In the genomic region with DNA sequence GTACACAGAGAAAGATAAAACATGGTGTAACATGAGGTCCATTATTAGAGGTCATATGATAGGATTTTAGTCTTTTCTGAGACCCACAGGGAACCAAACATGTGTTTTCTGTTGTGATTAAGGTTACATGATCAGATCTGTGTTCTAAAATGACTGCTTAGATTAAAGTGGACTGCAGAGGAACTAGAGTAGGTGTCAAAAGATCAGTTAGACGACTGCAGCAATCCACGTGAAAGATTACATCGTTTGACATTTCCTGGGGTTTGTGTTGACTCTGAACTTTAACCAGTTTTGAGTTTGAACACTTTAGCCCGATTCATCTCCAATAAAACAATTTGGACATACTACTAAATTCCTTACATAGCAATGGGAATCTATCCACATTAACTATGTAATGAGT, we compare ENCODE assay signal across 22 cellular contexts. TPM values are rescaled to one million over a fixed set of nuclear protein-coding genes. Genes with fewer than 3 reads are reported as not detected.
DNase-seq lines count a peak whose midpoint lies in the region; ATAC-seq, FAIRE-seq and TF ChIP-seq lines count a peak whose summit lies in the region.
"Had no signal": no experiment of that assay in that cellular context is flagged by ENCODE, and none has a peak within 500 bp of the region (broad histone marks: within the 10 kb centered on the region; RNA-seq: fewer than 3 reads in every experiment).

No MANE protein-coding gene starts in this region.

- H3K79me2 ChIP-seq in K562 (ENCODE audit: control insufficient read depth, insufficient read depth, low read length), result peaks cover 81% of the 10 kb centered on the region

- WGBS in K562 (ENCODE audit: insufficient coverage, low coverage, missing lambda C conversion rate), result 47% methylated on average over 4 of the region's 4 CpGs

- H4K20me1 ChIP-seq in K562 (replicated peaks; ENCODE audit: control insufficient read depth, insufficient read depth, low read length), result no peaks in the 10 kb centered on the region

- H3K4me1 ChIP-seq in Caco-2 (peaks cover 6% of the 10 kb centered on the region), K562 (replicated peaks in 1 of 2; ENCODE audit: control insufficient read depth in 2 of 2, insufficient read depth in 2 of 2, low read length in 2 of 2) (no peaks in the 10 kb centered on the region; a peak in 1 of 5 replicates)

- TF ChIP-seq EP300 in K562 (IDR thresholded peaks at IDR 0.05; ENCODE audit: low read length), result no peak

- H3K9ac ChIP-seq in K562 (ENCODE audit: insufficient read depth in 1 of 2, low read depth in 2 of 2, low read length in 2 of 2), result no peak overlapping the region

- H3K4me3 ChIP-seq in Caco-2 (ENCODE audit: low read depth, low read length) (no peak overlapping the region), K562 (no peak overlapping the region)
- H3K4me3 ChIP-seq: GM12878, Peyer's patch had no signal

- DNase-seq in activated CD8-positive, alpha-beta T cell treated with anti-CD3 and anti-CD28 coated beads for 36 hours, result peak; percentile 34
- no peak for DNase-seq in activated CD8-positive, alpha-beta T cell treated with anti-CD3 and anti-CD28 coated beads, Interleukin-2, amount 10 ng/mL, durations not matched to agents 7 days and 5 days
- DNase-seq in Caco-2 (no peak), OCI-M1 (lab: John Stamatoyannopoulos, UW) (peak; percentile 26), K562 (ENCODE audit: extremely low read depth in 1 of 4, low spot score in 3 of 4) (no peak), cerebellar cortex (ENCODE audit: low spot score) (no peak)
- DNase-seq: CD4-positive, alpha-beta memory T cell; DMS79 treated with DMSO at 0.1 percent for 48 hours; GDM1; GOT3; KG1; NCI-H1092; NCI-H1694; NCI-H2227 treated with DMSO at 0.1 percent for 48 hours; NCI-H524 treated with DMSO at 0.1 percent for 48 hours; Peyer's patch had no signal

- no peaks in the 10 kb centered on the region for H3K36me3 ChIP-seq in Caco-2 (ENCODE audit: control insufficient read depth, insufficient read depth, low read length)
- H3K36me3 ChIP-seq in K562 (ENCODE audit: control insufficient read depth, insufficient read depth, low read length), result peaks cover 40% of the 10 kb centered on the region
- H3K36me3 ChIP-seq: Peyer's patch had no signal

- peak; percentile 64 for ATAC-seq in activated CD8-positive, alpha-beta T cell treated with anti-CD3 and anti-CD28 coated beads for 36 hours
- ATAC-seq in activated CD8-positive, alpha-beta T cell treated with anti-CD3 and anti-CD28 coated beads, Interleukin-2, amount 10 ng/mL, durations not matched to agents 7 days and 5 days, result no peak
- ATAC-seq in K562, result no peak
- no peak for ATAC-seq in GM21447 (IDR thresholded peaks at IDR 0.05; ENCODE audit: unreplicated experiment)
- ATAC-seq in HG02970 (IDR thresholded peaks at IDR 0.05; ENCODE audit: low FRiP score, unreplicated experiment), result no peak
- ATAC-seq: GM12878, Right ventricle myocardium inferior had no signal

- H3K36me3 Mint-ChIP-seq in activated CD8-positive, alpha-beta T cell treated with anti-CD3 and anti-CD28 coated beads for 36 hours (ENCODE audit: low read depth), result peaks cover 53% of the 10 kb centered on the region
- peaks cover 16% of the 10 kb centered on the region for H3K36me3 Mint-ChIP-seq in activated CD8-positive, alpha-beta T cell treated with anti-CD3 and anti-CD28 coated beads, Interleukin-2, amount 10 ng/mL, durations not matched to agents 7 days and 5 days (ENCODE audit: low read depth)
- H3K36me3 Mint-ChIP-seq in Caco-2 (ENCODE audit: insufficient read depth, unreplicated experiment), result peaks cover 29% of the 10 kb centered on the region

- no peaks in the 10 kb centered on the region for H3K27me3 Mint-ChIP-seq in activated CD8-positive, alpha-beta T cell treated with anti-CD3 and anti-CD28 coated beads for 36 hours
- H3K27me3 Mint-ChIP-seq in activated CD8-positive, alpha-beta T cell treated with anti-CD3 and anti-CD28 coated beads, Interleukin-2, amount 10 ng/mL, durations not matched to agents 7 days and 5 days (ENCODE audit: low read depth), result no peaks in the 10 kb centered on the region
- no peaks in the 10 kb centered on the region for H3K27me3 Mint-ChIP-seq in Caco-2 (ENCODE audit: insufficient read depth, unreplicated experiment)
- H3K27me3 Mint-ChIP-seq: CD4-positive, alpha-beta memory T cell had no signal

- intact Hi-C loops in activated CD8-positive, alpha-beta T cell treated with anti-CD3 and anti-CD28 coated beads for 36 hours (cut with micrococcal nuclease), result no loop called here
- intact Hi-C loops in Caco-2 (cut with micrococcal nuclease; ENCODE audit: unreplicated experiment) (no loop called here), K562 (cut with micrococcal nuclease) (no loop called here)

- BruUV-seq in Caco-2 (replicated peaks; lab: Mats Ljungman, UMichigan) (no TSS peak), K562 (replicated peaks; lab: Mats Ljungman, UMichigan) (no TSS peak)

- in situ Hi-C loops in K562 (cut with MboI), result no loop called here

- peaks cover 45% of the 10 kb centered on the region for H3K4me1 Mint-ChIP-seq in activated CD8-positive, alpha-beta T cell treated with anti-CD3 and anti-CD28 coated beads for 36 hours (ENCODE audit: low read depth)
- H3K4me1 Mint-ChIP-seq in activated CD8-positive, alpha-beta T cell treated with anti-CD3 and anti-CD28 coated beads, Interleukin-2, amount 10 ng/mL, durations not matched to agents 7 days and 5 days (ENCODE audit: low read depth), result peaks cover 39% of the 10 kb centered on the region
- H3K4me1 Mint-ChIP-seq in Caco-2 (ENCODE audit: low read depth, unreplicated experiment), result no peaks in the 10 kb centered on the region

- TF ChIP-seq POLR2A in K562 (conservative IDR thresholded peaks at IDR 0.05), result no peak

- TF ChIP-seq CTCF in activated CD8-positive, alpha-beta T cell treated with anti-CD3 and anti-CD28 coated beads for 36 hours (IDR thresholded peaks at IDR 0.05), result no peak
- TF ChIP-seq CTCF in Caco-2 (IDR thresholded peaks at IDR 0.05; ENCODE audit: insufficient read depth in 1 of 2, low read depth in 1 of 2, low read length in 1 of 2, severe bottlenecking in 1 of 2, unreplicated experiment in 1 of 2) (no peak), K562 (IDR thresholded peaks at IDR 0.05 in 2 of 3, conservative IDR thresholded peaks at IDR 0.05 in 1 of 3; ENCODE audit: insufficient read depth in 2 of 3, low read depth in 1 of 3, low read length in 3 of 3) (no peak)

- TF ChIP-seq RAD21 in K562 (CRISPR knock-in tag; conservative IDR thresholded peaks at IDR 0.05 in 1 of 2, IDR thresholded peaks at IDR 0.05 in 1 of 2), result no peak

- no peak overlapping the region for H3K4me3 Mint-ChIP-seq in activated CD8-positive, alpha-beta T cell treated with anti-CD3 and anti-CD28 coated beads for 36 hours
- H3K4me3 Mint-ChIP-seq in activated CD8-positive, alpha-beta T cell treated with anti-CD3 and anti-CD28 coated beads, Interleukin-2, amount 10 ng/mL, durations not matched to agents 7 days and 5 days, result no peak overlapping the region
- H3K4me3 Mint-ChIP-seq in Caco-2 (ENCODE audit: unreplicated experiment), result no peak overlapping the region
- H3K4me3 Mint-ChIP-seq: CD4-positive, alpha-beta memory T cell had no signal

- H3K4me2 ChIP-seq in K562 (ENCODE audit: insufficient read depth, low read length), result no peak overlapping the region

- no peaks in the 10 kb centered on the region for H3K9me3 ChIP-seq in Caco-2
- no peaks in the 10 kb centered on the region for H3K9me3 ChIP-seq in K562 (replicated peaks; ENCODE audit: control insufficient read depth, insufficient read depth, low read depth, low read length)
- H3K9me3 ChIP-seq: Peyer's patch had no signal

- POLR2A ChIA-PET in activated CD8-positive, alpha-beta T cell treated with anti-CD3 and anti-CD28 coated beads for 36 hours (lab: Charles Lee), result no interaction called here
- POLR2A ChIA-PET in activated CD8-positive, alpha-beta T cell treated with anti-CD3 and anti-CD28 coated beads, Interleukin-2, amount 10 ng/mL, durations not matched to agents 7 days and 5 days (lab: Charles Lee), result no interaction called here
- POLR2A ChIA-PET in Caco-2 (lab: Charles Lee), result no interaction called here
- POLR2A ChIA-PET in K562 (lab: Yijun Ruan, JAX), result no interaction called here

- H3K27ac ChIP-seq in K562 (ENCODE audit: extremely low read depth, low read depth, low read length), result no peak overlapping the region
- H3K27ac ChIP-seq: Peyer's patch had no signal

- H3K9me1 ChIP-seq in K562 (ENCODE audit: control insufficient read depth, insufficient read depth, low read length), result no peaks in the 10 kb centered on the region

- H3K27ac Mint-ChIP-seq in activated CD8-positive, alpha-beta T cell treated with anti-CD3 and anti-CD28 coated beads for 36 hours, result peak overlapping the region; percentile 76
- no peak overlapping the region for H3K27ac Mint-ChIP-seq in activated CD8-positive, alpha-beta T cell treated with anti-CD3 and anti-CD28 coated beads, Interleukin-2, amount 10 ng/mL, durations not matched to agents 7 days and 5 days
- peak overlapping the region; percentile 33 for H3K27ac Mint-ChIP-seq in Caco-2 (ENCODE audit: unreplicated experiment)

- no peak for FAIRE-seq in K562 (lab: Jason Lieb, UNC)
- FAIRE-seq: D721Med, GM12878 had no signal

- no peak overlapping the region for H2AFZ ChIP-seq in K562 (ENCODE audit: low read depth, low read length)

- CTCF ChIA-PET in activated CD8-positive, alpha-beta T cell treated with anti-CD3 and anti-CD28 coated beads for 36 hours (lab: Charles Lee), result no interaction called here
- CTCF ChIA-PET in activated CD8-positive, alpha-beta T cell treated with anti-CD3 and anti-CD28 coated beads, Interleukin-2, amount 10 ng/mL, durations not matched to agents 7 days and 5 days (lab: Charles Lee), result interaction anchor here (0.5 kb wide), 1 partner anchor 556 kb away, joined by 3 read pairs; no protein-coding TSS in a partner anchor
- CTCF ChIA-PET in Caco-2 (lab: Charles Lee) (no interaction called here), K562 (lab: Yijun Ruan, JAX; ENCODE audit: low intra/inter-chr PET ratio) (no interaction called here)

- H3K9me3 Mint-ChIP-seq in activated CD8-positive, alpha-beta T cell treated with anti-CD3 and anti-CD28 coated beads for 36 hours, result no peaks in the 10 kb centered on the region
- H3K9me3 Mint-ChIP-seq in activated CD8-positive, alpha-beta T cell treated with anti-CD3 and anti-CD28 coated beads, Interleukin-2, amount 10 ng/mL, durations not matched to agents 7 days and 5 days (ENCODE audit: insufficient read depth), result no peaks in the 10 kb centered on the region
- H3K9me3 Mint-ChIP-seq in Caco-2 (ENCODE audit: unreplicated experiment), result no peaks in the 10 kb centered on the region
- H3K9me3 Mint-ChIP-seq: CD4-positive, alpha-beta memory T cell had no signal

- H3K27me3 ChIP-seq in Caco-2 (replicated peaks; ENCODE audit: control insufficient read depth, insufficient read depth, low read length), result no peaks in the 10 kb centered on the region
- H3K27me3 ChIP-seq in K562 (ENCODE audit: control insufficient read depth in 2 of 2, insufficient read depth in 2 of 2, low read length in 2 of 2), result no peaks in the 10 kb centered on the region
- H3K27me3 ChIP-seq: Peyer's patch had no signal

RNA-seq across cellular contexts. Expression of gene MIX23, which starts 5.1 kb away (rescaled TPM):
- total RNA-seq in activated CD8-positive, alpha-beta T cell treated with anti-CD3 and anti-CD28 coated beads for 36 hours, result 100 to 1,000 TPM; 154 to 168 TPM
- 10 to 100 TPM; 40.0 to 47.3 TPM for total RNA-seq in activated CD8-positive, alpha-beta T cell treated with anti-CD3 and anti-CD28 coated beads, Interleukin-2, amount 10 ng/mL, durations not matched to agents 7 days and 5 days
- total RNA-seq in Caco-2 (2022) (85.2 and 86.2 TPM in 2 replicates), K562 (2014; rRNA removed) (69.2 and 103 TPM in 2 replicates), K562 (2014; rRNA removed; fragmentation: Illumina TruSeq; extraction: Trizol) (106 and 124 TPM in 2 replicates), K562 (2015; rRNA removed; fragmentation: Illumina TruSeq; extraction: Trizol) (122 and 143 TPM in 2 replicates), K562 (2021) (46.6 and 81.3 TPM in 2 replicates)
- total RNA-seq in K562 (2011; cell fraction: chromatin; rRNA removed; ENCODE audit: low replicate concordance), result 6.5 and 22.5 TPM in 2 replicates
- 5.7 and 6.6 TPM in 2 replicates for total RNA-seq in K562 (2011; cell fraction: nucleolus; rRNA removed)
- total RNA-seq in K562 (2011; cell fraction: nucleoplasm; rRNA removed), result 10.3 and 18.9 TPM in 2 replicates
- polyA plus RNA-seq in K562 (2011; rRNA removed) (27.8 and 45.5 TPM in 2 replicates), K562 (2014; fragmentation: Illumina TruSeq; extraction: Trizol) (162 and 185 TPM in 2 replicates), K562 (2014; fragmentation: Nextera tagmentation; extraction: Ambion mirVana) (100 to 1,000 TPM; 102 to 125 TPM), K562 (2014; rRNA removed) (130 and 134 TPM in 2 replicates)
- 8.6 and 14.8 TPM in 2 replicates for polyA plus RNA-seq in K562 (2011; cell fraction: cytosol; rRNA removed)
- polyA plus RNA-seq in K562 (2011; cell fraction: nucleus; rRNA removed), result 8.6 and 14.6 TPM in 2 replicates
- 34.6 and 87.0 TPM in 2 replicates for polyA plus RNA-seq in K562 (2012)
- polyA minus RNA-seq in K562 (2011; rRNA and poly(A)+ RNA removed), result 27.8 and 28.4 TPM in 2 replicates
- polyA minus RNA-seq in K562 (2011; cell fraction: cytosol; rRNA and poly(A)+ RNA removed), result 7.2 and 9.4 TPM in 2 replicates
- 4.6 and 9.2 TPM in 2 replicates for polyA minus RNA-seq in K562 (2011; cell fraction: nucleus; rRNA and poly(A)+ RNA removed)

RNA-seq across cellular contexts. Expression of gene FAM162A, which starts 6.0 kb away (rescaled TPM):
- 100 to 1,000 TPM; 202 to 204 TPM for total RNA-seq in activated CD8-positive, alpha-beta T cell treated with anti-CD3 and anti-CD28 coated beads for 36 hours
- total RNA-seq in activated CD8-positive, alpha-beta T cell treated with anti-CD3 and anti-CD28 coated beads, Interleukin-2, amount 10 ng/mL, durations not matched to agents 7 days and 5 days, result 10 to 100 TPM; 78.0 to 78.4 TPM
- 35.8 and 37.4 TPM in 2 replicates for total RNA-seq in Caco-2 (2022)
- 10.4 and 24.6 TPM in 2 replicates for total RNA-seq in K562 (2011; cell fraction: chromatin; rRNA removed; ENCODE audit: low replicate concordance)
- 8.3 and 12.4 TPM in 2 replicates for total RNA-seq in K562 (2011; cell fraction: nucleolus; rRNA removed)
- 16.4 and 29.3 TPM in 2 replicates for total RNA-seq in K562 (2011; cell fraction: nucleoplasm; rRNA removed)
- total RNA-seq in K562 (2014; rRNA removed), result 37.5 and 62.6 TPM in 2 replicates
- 103 TPM in 2 replicates for total RNA-seq in K562 (2014; rRNA removed; fragmentation: Illumina TruSeq; extraction: Trizol)
- total RNA-seq in K562 (2015; rRNA removed; fragmentation: Illumina TruSeq; extraction: Trizol), result 76.5 and 77.6 TPM in 2 replicates
- 64.9 and 77.7 TPM in 2 replicates for total RNA-seq in K562 (2021)
- 171 and 191 TPM in 2 replicates for polyA plus RNA-seq in K562 (2011; rRNA removed)
- polyA plus RNA-seq in K562 (2011; cell fraction: cytosol; rRNA removed), result 32.1 and 58.5 TPM in 2 replicates
- polyA plus RNA-seq in K562 (2011; cell fraction: nucleus; rRNA removed), result 49.2 and 82.2 TPM in 2 replicates
- 43.2 and 84.0 TPM in 2 replicates for polyA plus RNA-seq in K562 (2012)
- polyA plus RNA-seq in K562 (2014; fragmentation: Illumina TruSeq; extraction: Trizol), result 101 TPM in 2 replicates
- polyA plus RNA-seq in K562 (2014; fragmentation: Nextera tagmentation; extraction: Ambion mirVana), result 100 to 1,000 TPM; 208 to 211 TPM
- 89.4 and 106 TPM in 2 replicates for polyA plus RNA-seq in K562 (2014; rRNA removed)
- 85.8 and 91.9 TPM in 2 replicates for polyA minus RNA-seq in K562 (2011; rRNA and poly(A)+ RNA removed)
- polyA minus RNA-seq in K562 (2011; cell fraction: cytosol; rRNA and poly(A)+ RNA removed), result 17.7 and 22.1 TPM in 2 replicates
- 9.4 and 16.8 TPM in 2 replicates for polyA minus RNA-seq in K562 (2011; cell fraction: nucleus; rRNA and poly(A)+ RNA removed)

RNA-seq across cellular contexts. Expression of gene WDR5B, which starts 37.9 kb away (rescaled TPM):
- total RNA-seq in activated CD8-positive, alpha-beta T cell treated with anti-CD3 and anti-CD28 coated beads for 36 hours, result 1 to 10 TPM; 3.2 to 3.4 TPM
- total RNA-seq in activated CD8-positive, alpha-beta T cell treated with anti-CD3 and anti-CD28 coated beads, Interleukin-2, amount 10 ng/mL, durations not matched to agents 7 days and 5 days, result 1 to 10 TPM; 4.5 to 5.1 TPM
- total RNA-seq in Caco-2 (2022) (4.4 and 4.7 TPM in 2 replicates), K562 (2014; rRNA removed) (2.3 and 2.8 TPM in 2 replicates), K562 (2014; rRNA removed; fragmentation: Illumina TruSeq; extraction: Trizol) (4.4 and 4.6 TPM in 2 replicates), K562 (2015; rRNA removed; fragmentation: Illumina TruSeq; extraction: Trizol) (4.1 and 4.2 TPM in 2 replicates), K562 (2021) (3.0 and 3.1 TPM in 2 replicates)
- total RNA-seq in K562 (2011; cell fraction: chromatin; rRNA removed; ENCODE audit: low replicate concordance), result 6.0 and 16.2 TPM in 2 replicates
- total RNA-seq in K562 (2011; cell fraction: nucleolus; rRNA removed), result 7.0 and 9.1 TPM in 2 replicates
- total RNA-seq in K562 (2011; cell fraction: nucleoplasm; rRNA removed), result 10.6 and 10.9 TPM in 2 replicates
- polyA plus RNA-seq in K562 (2011; rRNA removed) (9.0 and 10.1 TPM in 2 replicates), K562 (2014; fragmentation: Illumina TruSeq; extraction: Trizol) (2.9 and 3.5 TPM in 2 replicates), K562 (2014; fragmentation: Nextera tagmentation; extraction: Ambion mirVana) (1 to 10 TPM; 3.9 to 4.4 TPM), K562 (2014; rRNA removed) (4.8 and 5.0 TPM in 2 replicates)
- 2.2 and 4.9 TPM in 2 replicates for polyA plus RNA-seq in K562 (2011; cell fraction: cytosol; rRNA removed)
- polyA plus RNA-seq in K562 (2011; cell fraction: nucleus; rRNA removed), result 4.5 and 6.7 TPM in 2 replicates
- 2.8 and 4.5 TPM in 2 replicates for polyA plus RNA-seq in K562 (2012)
- 7.1 and 8.6 TPM in 2 replicates for polyA minus RNA-seq in K562 (2011; rRNA and poly(A)+ RNA removed)
- 1.4 and 1.6 TPM in 2 replicates for polyA minus RNA-seq in K562 (2011; cell fraction: cytosol; rRNA and poly(A)+ RNA removed)
- polyA minus RNA-seq in K562 (2011; cell fraction: nucleus; rRNA and poly(A)+ RNA removed), result 5.1 and 13.6 TPM in 2 replicates

RNA-seq across cellular contexts. Expression of gene CSTA, which starts 52.9 kb away (rescaled TPM):
- total RNA-seq in activated CD8-positive, alpha-beta T cell treated with anti-CD3 and anti-CD28 coated beads for 36 hours, result not detected
- total RNA-seq in activated CD8-positive, alpha-beta T cell treated with anti-CD3 and anti-CD28 coated beads, Interleukin-2, amount 10 ng/mL, durations not matched to agents 7 days and 5 days, result not detected
- total RNA-seq in Caco-2 (2022) (1.0 and 1.1 TPM in 2 replicates), K562 (2014; rRNA removed) (0.68 and 0.73 TPM in 2 replicates), K562 (2014; rRNA removed; fragmentation: Illumina TruSeq; extraction: Trizol) (1.5 and 2.0 TPM in 2 replicates), K562 (2015; rRNA removed; fragmentation: Illumina TruSeq; extraction: Trizol) (3.1 and 3.7 TPM in 2 replicates), K562 (2021) (0.44 and 1.0 TPM in 2 replicates)
- not detected in 2 replicates for total RNA-seq in K562 (2011; cell fraction: chromatin; rRNA removed; ENCODE audit: low replicate concordance)
- total RNA-seq in K562 (2011; cell fraction: nucleolus; rRNA removed), result not detected in 2 replicates
- not detected in 2 replicates for total RNA-seq in K562 (2011; cell fraction: nucleoplasm; rRNA removed)
- polyA plus RNA-seq in K562 (2011; rRNA removed) (0.11 TPM in 2 replicates), K562 (2014; fragmentation: Illumina TruSeq; extraction: Trizol) (1.2 and 1.3 TPM in 2 replicates), K562 (2014; fragmentation: Nextera tagmentation; extraction: Ambion mirVana) (1 to 10 TPM in 1 of 2 experiments, under 1 TPM in 1; 0.78 to 1.1 TPM), K562 (2014; rRNA removed) (0.94 and 2.3 TPM in 2 replicates)
- polyA plus RNA-seq in K562 (2011; cell fraction: cytosol; rRNA removed), result not detected in 2 replicates
- not detected in 2 replicates for polyA plus RNA-seq in K562 (2011; cell fraction: nucleus; rRNA removed)
- 1.2 and 26.8 TPM in 2 replicates for polyA plus RNA-seq in K562 (2012)
- polyA minus RNA-seq in K562 (2011; rRNA and poly(A)+ RNA removed), result not detected in 2 replicates
- not detected in 2 replicates for polyA minus RNA-seq in K562 (2011; cell fraction: cytosol; rRNA and poly(A)+ RNA removed)
- not detected in 2 replicates for polyA minus RNA-seq in K562 (2011; cell fraction: nucleus; rRNA and poly(A)+ RNA removed)
- total RNA-seq: A172, Peyer's patch had no signal
- polyA plus RNA-seq: CD4-positive, alpha-beta memory T cell had no signal

Comparison
In these comparisons a context has a peak if more than half of its experiments do, and no peak if none do; other contexts are left out.
1. DNase-seq: peak in activated CD8-positive, alpha-beta T cell treated with anti-CD3 and anti-CD28 coated beads for 36 hours (single experiment) and OCI-M1 (single experiment); none in activated CD8-positive, alpha-beta T cell treated with anti-CD3 and anti-CD28 coated beads, Interleukin-2, amount 10 ng/mL, durations not matched to agents 7 days and 5 days (single experiment), Caco-2 (0 of 2), K562 (0 of 4) and cerebellar cortex (single experiment).